35 cellular contexts compared by ENCODE assay signal in the genomic region with DNA sequence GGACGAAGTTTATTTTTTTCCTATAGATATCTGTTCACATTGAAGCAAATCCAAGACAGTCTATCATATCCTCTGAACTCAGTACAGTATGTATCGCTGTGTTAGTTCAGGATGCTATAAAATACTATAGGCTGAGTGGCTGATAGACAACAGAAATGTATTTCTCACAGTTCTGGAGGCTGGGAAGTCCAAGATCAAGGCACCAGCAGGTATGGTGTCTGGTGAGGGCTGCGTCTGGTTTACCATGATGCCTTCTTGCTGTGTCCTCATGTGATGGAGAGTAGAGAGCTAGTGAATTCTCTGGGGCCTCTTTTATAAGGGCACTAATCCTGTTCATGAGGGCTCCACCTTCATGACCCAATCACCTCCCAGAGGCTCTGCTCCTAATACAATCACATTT. TPM values are rescaled to one million over a fixed set of nuclear protein-coding genes. Genes with fewer than 3 reads are reported as not detected.
"Had no signal": no experiment of that assay in that cellular context is flagged by ENCODE, and none has a peak within 500 bp of the region (broad histone marks: within the 10 kb centered on the region; RNA-seq: fewer than 3 reads in every experiment).

No MANE protein-coding gene starts in this region.

- H3K27me3 ChIP-seq: adrenal gland, body of pancreas had no signal

- H3K9me3 ChIP-seq: adrenal gland, body of pancreas, esophagus squamous epithelium, gastroesophageal sphincter had no signal

- H3K9me3 Mint-ChIP-seq: activated B cell treated with CpG ODN at 0.5 μM for 24 hours; activated CD8-positive, alpha-beta T cell treated with anti-CD3 and anti-CD28 coated beads for 36 hours; activated naive CD4-positive, alpha-beta T cell treated with anti-CD3 and anti-CD28 coated beads for 36 hours; activated naive CD4-positive, alpha-beta T cell treated with anti-CD3 and anti-CD28 coated beads, Interleukin-2, amount 50 U/mL, for 24 hours; activated naive CD8-positive, alpha-beta T cell treated with anti-CD3 and anti-CD28 coated beads for 36 hours; activated naive CD8-positive, alpha-beta T cell treated with anti-CD3 and anti-CD28 coated beads, Interleukin-2, amount 50 U/mL, for 24 hours; activated T-helper 1 cell treated with anti-CD3 and anti-CD28 coated beads, Interleukin-12 subunit alpha, Interleukin-12 subunit beta, Interleukin-2, Interleukin-4 antibody, amounts not matched to agents 30 ng/mL and 10 ng/mL and 1 ng/mL, durations not matched to agents 14 hours and 24 hours and 36 hours; activated T-helper 2 cell treated with anti-CD3 and anti-CD28 coated beads, Interferon-gamma antibody, Interleukin-2, Interleukin-4, amounts not matched to agents 10 μg/mL and 5 μg/mL and 100 μg/mL, durations not matched to agents 14 hours and 24 hours and 36 hours; effector memory CD8-positive, alpha-beta T cell; T-helper 2 cell treated with Interferon-gamma antibody and Interleukin-4, amounts not matched to agents 5 μg/mL and 100 μg/mL, for 36 hours had no signal

- H3K27me3 Mint-ChIP-seq: activated CD8-positive, alpha-beta T cell treated with anti-CD3 and anti-CD28 coated beads for 36 hours; activated naive CD4-positive, alpha-beta T cell treated with anti-CD3 and anti-CD28 coated beads, Interleukin-2, amount 50 U/mL, for 24 hours had no signal

- DNase-seq: activated B cell treated with CpG ODN at 0.5 μM for 24 hours; activated CD4-positive, alpha-beta T cell treated with anti-CD3 and anti-CD28 coated beads for 48 hours; activated CD4-positive, alpha-beta T cell treated with anti-CD3 and anti-CD28 coated beads, Interleukin-2, amount 50 U/mL, for 1 hour; activated CD4-positive, alpha-beta T cell treated with anti-CD3 and anti-CD28 coated beads, Interleukin-2, amount 50 U/mL, for 48 hours; activated CD8-positive, alpha-beta memory T cell treated with anti-CD3 and anti-CD28 coated beads for 24 hours; activated CD8-positive, alpha-beta T cell treated with anti-CD3 and anti-CD28 coated beads for 36 hours; activated effector memory CD4-positive, alpha-beta T cell treated with anti-CD3 and anti-CD28 coated beads, Interleukin-2, amount 50 U/mL, for 16 hours; activated naive CD4-positive, alpha-beta T cell treated with anti-CD3 and anti-CD28 coated beads for 36 hours; activated naive CD8-positive, alpha-beta T cell treated with anti-CD3 and anti-CD28 coated beads for 36 hours; activated naive CD8-positive, alpha-beta T cell treated with anti-CD3 and anti-CD28 coated beads, Interleukin-2, amount 50 U/mL, for 24 hours; activated T-cell treated with anti-CD3 and anti-CD28 coated beads, Interleukin-2, amount 50 U/mL, for 48 hours; adrenal gland; amygdala; aorta; caudate nucleus; cortex of kidney; dermis blood vessel endothelial cell; effector CD4-positive, alpha-beta T cell; effector memory CD8-positive, alpha-beta T cell; erythroblast; esophagus squamous epithelium; foreskin melanocyte; T-helper 1 cell; T-helper 17 cell; T1000; WERI-Rb-1 had no signal

- H3K4me1 ChIP-seq: adrenal gland, gastroesophageal sphincter had no signal

- ATAC-seq: activated CD4-positive, CD25-positive, alpha-beta regulatory T cell treated with anti-CD3 and anti-CD28 coated beads, Interleukin-2, amount 50 U/mL, for 24 hours; activated CD8-positive, alpha-beta T cell treated with anti-CD3 and anti-CD28 coated beads for 36 hours; activated naive CD8-positive, alpha-beta T cell treated with anti-CD3 and anti-CD28 coated beads, Interleukin-2, amount 50 U/mL, for 24 hours; body of pancreas; effector memory CD8-positive, alpha-beta T cell; gastroesophageal sphincter; T-helper 17 cell had no signal

- H3K27ac Mint-ChIP-seq: activated B cell treated with CpG ODN at 0.5 μM for 24 hours; activated CD8-positive, alpha-beta T cell treated with anti-CD3 and anti-CD28 coated beads for 36 hours; activated naive CD4-positive, alpha-beta T cell treated with anti-CD3 and anti-CD28 coated beads for 36 hours; activated naive CD4-positive, alpha-beta T cell treated with anti-CD3 and anti-CD28 coated beads, Interleukin-2, amount 50 U/mL, for 24 hours; activated naive CD8-positive, alpha-beta T cell treated with anti-CD3 and anti-CD28 coated beads for 36 hours; activated naive CD8-positive, alpha-beta T cell treated with anti-CD3 and anti-CD28 coated beads, Interleukin-2, amount 50 U/mL, for 24 hours; activated T-helper 1 cell treated with anti-CD3 and anti-CD28 coated beads, Interleukin-12 subunit alpha, Interleukin-12 subunit beta, Interleukin-2, Interleukin-4 antibody, amounts not matched to agents 30 ng/mL and 10 ng/mL and 1 ng/mL, durations not matched to agents 14 hours and 24 hours and 36 hours; activated T-helper 2 cell treated with anti-CD3 and anti-CD28 coated beads, Interferon-gamma antibody, Interleukin-2, Interleukin-4, amounts not matched to agents 10 μg/mL and 5 μg/mL and 100 μg/mL, durations not matched to agents 14 hours and 24 hours and 36 hours; effector memory CD8-positive, alpha-beta T cell; T-helper 17 cell; T-helper 2 cell treated with Interferon-gamma antibody and Interleukin-4, amounts not matched to agents 5 μg/mL and 100 μg/mL, for 36 hours had no signal

- FAIRE-seq: colon had no signal

- H3K4me3 ChIP-seq: adrenal gland, body of pancreas, esophagus squamous epithelium, gastroesophageal sphincter had no signal

- H3K36me3 ChIP-seq: adrenal gland, esophagus squamous epithelium, gastroesophageal sphincter, WERI-Rb-1 had no signal

- H3K36me3 Mint-ChIP-seq: activated naive CD4-positive, alpha-beta T cell treated with anti-CD3 and anti-CD28 coated beads, Interleukin-2, amount 50 U/mL, for 24 hours; activated naive CD8-positive, alpha-beta T cell treated with anti-CD3 and anti-CD28 coated beads for 36 hours had no signal

- H3K4me3 Mint-ChIP-seq: activated B cell treated with CpG ODN at 0.5 μM for 24 hours; activated CD8-positive, alpha-beta T cell treated with anti-CD3 and anti-CD28 coated beads for 36 hours; activated naive CD4-positive, alpha-beta T cell treated with anti-CD3 and anti-CD28 coated beads for 36 hours; activated naive CD4-positive, alpha-beta T cell treated with anti-CD3 and anti-CD28 coated beads, Interleukin-2, amount 50 U/mL, for 24 hours; activated naive CD8-positive, alpha-beta T cell treated with anti-CD3 and anti-CD28 coated beads for 36 hours; activated naive CD8-positive, alpha-beta T cell treated with anti-CD3 and anti-CD28 coated beads, Interleukin-2, amount 50 U/mL, for 24 hours; activated T-helper 1 cell treated with anti-CD3 and anti-CD28 coated beads, Interleukin-12 subunit alpha, Interleukin-12 subunit beta, Interleukin-2, Interleukin-4 antibody, amounts not matched to agents 30 ng/mL and 10 ng/mL and 1 ng/mL, durations not matched to agents 14 hours and 24 hours and 36 hours; effector memory CD8-positive, alpha-beta T cell; T-helper 17 cell; T-helper 2 cell treated with Interferon-gamma antibody and Interleukin-4, amounts not matched to agents 5 μg/mL and 100 μg/mL, for 36 hours had no signal

- H3K27ac ChIP-seq: adrenal gland, body of pancreas, esophagus squamous epithelium, gastroesophageal sphincter, WERI-Rb-1 had no signal

RNA-seq across cellular contexts. Expression of a gene that starts 46.3 kb away (rescaled TPM):
- total RNA-seq: dermis blood vessel endothelial cell had no signal
- polyA plus RNA-seq: fibroblast of lung had no signal
